In the genomic region with DNA sequence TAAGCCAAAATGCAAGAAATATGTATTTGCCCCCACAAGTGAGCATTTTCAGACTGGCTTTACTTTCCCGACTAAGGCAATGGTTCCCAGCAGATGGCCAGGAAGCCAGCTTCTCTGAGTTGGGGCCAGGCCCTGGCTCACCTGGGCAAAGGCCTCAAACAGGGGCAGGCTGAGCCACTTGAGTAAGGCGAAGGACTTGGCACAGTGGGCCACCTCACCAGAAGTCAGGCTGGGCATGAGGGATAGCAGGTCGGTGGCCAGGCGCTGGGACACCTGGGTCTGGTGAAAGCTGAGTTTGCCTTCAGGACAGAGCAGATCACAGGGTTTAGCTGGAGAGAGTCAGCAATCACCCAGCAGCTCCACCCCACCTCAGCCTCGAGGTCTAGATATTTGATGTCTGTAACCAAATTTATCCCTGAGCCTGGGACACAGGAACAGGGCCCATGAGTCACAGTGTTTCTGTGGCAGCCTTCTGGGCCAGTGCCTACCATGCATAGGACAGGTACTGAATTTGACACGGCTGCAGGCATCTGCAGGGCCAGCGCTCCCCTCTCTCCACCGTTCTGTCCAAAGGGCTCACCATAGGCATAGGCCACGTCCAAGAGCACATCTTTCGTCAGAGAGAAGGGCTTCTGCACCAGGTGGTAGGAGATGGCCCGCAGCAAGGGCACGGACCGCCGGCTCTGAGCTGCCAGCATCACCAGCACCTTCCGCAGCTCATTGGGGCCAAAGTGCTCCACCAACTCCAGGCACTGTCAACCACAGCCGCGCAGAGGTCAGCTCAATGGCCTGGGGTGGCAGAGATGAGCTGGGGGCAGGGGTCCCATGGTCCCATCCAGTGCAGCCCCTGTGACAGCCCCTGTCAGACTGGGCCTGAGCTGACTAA, we compare ENCODE assay signal across 23 cellular contexts. TPM values are rescaled to one million over a fixed set of nuclear protein-coding genes. Genes with fewer than 3 reads are reported as not detected.
"Had no signal": no experiment of that assay in that cellular context is flagged by ENCODE, and none has a peak within 500 bp of the region (broad histone marks: within the 10 kb centered on the region; RNA-seq: fewer than 3 reads in every experiment).

No MANE protein-coding gene starts in this region.

- FAIRE-seq: keratinocyte had no signal

- H2AFZ ChIP-seq: neural progenitor cell had no signal

- H3K27me3 Mint-ChIP-seq: activated naive CD4-positive, alpha-beta T cell treated with anti-CD3 and anti-CD28 coated beads, Interleukin-2, amount 50 U/mL, for 24 hours; effector memory CD8-positive, alpha-beta T cell; memory B cell; naive thymus-derived CD4-positive, alpha-beta T cell had no signal

- H3K4me2 ChIP-seq: neural progenitor cell had no signal

- H3K4me1 Mint-ChIP-seq: neural progenitor cell had no signal

- H3K9me3 ChIP-seq: adrenal gland, mucosa of descending colon, SJCRH30, transverse colon, vagina had no signal

- H3K4me3 ChIP-seq: adrenal gland, mucosa of descending colon, neural progenitor cell, SJCRH30, transverse colon, vagina had no signal

- DNase-seq: activated effector memory CD4-positive, alpha-beta T cell treated with Interleukin-2 at 50 U/mL for 16 hours; activated T-cell treated with anti-CD3 and anti-CD28 coated beads, Interleukin-2, amount 50 U/mL, for 4 hours; dermis blood vessel endothelial cell; effector memory CD8-positive, alpha-beta T cell; foreskin fibroblast; hypothalamus; mucosa of descending colon; SJCRH30; stimulated activated CD4-positive, alpha-beta T cell treated with anti-CD3 and anti-CD28 coated beads, Interleukin-4, amount 100 ng/mL, for 4 hours; stimulated activated naive CD4-positive, alpha-beta T cell; transverse colon had no signal

- H3K4me3 Mint-ChIP-seq: activated naive CD4-positive, alpha-beta T cell treated with anti-CD3 and anti-CD28 coated beads, Interleukin-2, amount 50 U/mL, for 24 hours; activated T-cell treated with anti-CD3 and anti-CD28 coated beads, Interleukin-2, amount 50 U/mL, for 4 hours; effector memory CD8-positive, alpha-beta T cell; memory B cell; naive thymus-derived CD4-positive, alpha-beta T cell; neural progenitor cell; T-helper 1 cell treated with Interleukin-12 subunit alpha and Interleukin-12 subunit beta and Interleukin-4 antibody, amounts not matched to agents 30 μg/mL and 1 μg/mL, for 36 hours had no signal

- H3K9ac ChIP-seq: neural progenitor cell had no signal

- ATAC-seq: activated T-cell treated with anti-CD3 and anti-CD28 coated beads, Interleukin-2, amount 50 U/mL, for 4 hours; effector memory CD8-positive, alpha-beta T cell; left lobe of liver; mucosa of descending colon; naive thymus-derived CD4-positive, alpha-beta T cell; sciatic nerve had no signal

- H3K4me1 ChIP-seq: neural progenitor cell, SJCRH30 had no signal

- H3K9me3 Mint-ChIP-seq: activated naive CD4-positive, alpha-beta T cell treated with anti-CD3 and anti-CD28 coated beads, Interleukin-2, amount 50 U/mL, for 24 hours; activated T-cell treated with anti-CD3 and anti-CD28 coated beads, Interleukin-2, amount 50 U/mL, for 4 hours; effector memory CD8-positive, alpha-beta T cell; memory B cell; naive thymus-derived CD4-positive, alpha-beta T cell; neural progenitor cell; T-helper 1 cell treated with Interleukin-12 subunit alpha and Interleukin-12 subunit beta and Interleukin-4 antibody, amounts not matched to agents 30 μg/mL and 1 μg/mL, for 36 hours had no signal

- H3K27ac ChIP-seq: adrenal gland, neural progenitor cell, SJCRH30, transverse colon, vagina had no signal

- H3K27ac Mint-ChIP-seq: activated naive CD4-positive, alpha-beta T cell treated with anti-CD3 and anti-CD28 coated beads, Interleukin-2, amount 50 U/mL, for 24 hours; neural progenitor cell; T-helper 1 cell treated with Interleukin-12 subunit alpha and Interleukin-12 subunit beta and Interleukin-4 antibody, amounts not matched to agents 30 μg/mL and 1 μg/mL, for 36 hours had no signal

- H3K27me3 ChIP-seq: adrenal gland, neural progenitor cell, SJCRH30, transverse colon, vagina had no signal

RNA-seq across cellular contexts. Expression of gene RAMP3, which starts 53.4 kb away (rescaled TPM):
- total RNA-seq: activated T-cell treated with anti-CD3 and anti-CD28 coated beads, Interleukin-2, amount 50 U/mL, for 4 hours; osteoblast; pulmonary artery endothelial cell; SJCRH30 had no signal
- polyA plus RNA-seq: keratinocyte; naive thymus-derived CD4-positive, alpha-beta T cell had no signal
